ENCODE assay signal across 20 cellular contexts in the genomic region with DNA sequence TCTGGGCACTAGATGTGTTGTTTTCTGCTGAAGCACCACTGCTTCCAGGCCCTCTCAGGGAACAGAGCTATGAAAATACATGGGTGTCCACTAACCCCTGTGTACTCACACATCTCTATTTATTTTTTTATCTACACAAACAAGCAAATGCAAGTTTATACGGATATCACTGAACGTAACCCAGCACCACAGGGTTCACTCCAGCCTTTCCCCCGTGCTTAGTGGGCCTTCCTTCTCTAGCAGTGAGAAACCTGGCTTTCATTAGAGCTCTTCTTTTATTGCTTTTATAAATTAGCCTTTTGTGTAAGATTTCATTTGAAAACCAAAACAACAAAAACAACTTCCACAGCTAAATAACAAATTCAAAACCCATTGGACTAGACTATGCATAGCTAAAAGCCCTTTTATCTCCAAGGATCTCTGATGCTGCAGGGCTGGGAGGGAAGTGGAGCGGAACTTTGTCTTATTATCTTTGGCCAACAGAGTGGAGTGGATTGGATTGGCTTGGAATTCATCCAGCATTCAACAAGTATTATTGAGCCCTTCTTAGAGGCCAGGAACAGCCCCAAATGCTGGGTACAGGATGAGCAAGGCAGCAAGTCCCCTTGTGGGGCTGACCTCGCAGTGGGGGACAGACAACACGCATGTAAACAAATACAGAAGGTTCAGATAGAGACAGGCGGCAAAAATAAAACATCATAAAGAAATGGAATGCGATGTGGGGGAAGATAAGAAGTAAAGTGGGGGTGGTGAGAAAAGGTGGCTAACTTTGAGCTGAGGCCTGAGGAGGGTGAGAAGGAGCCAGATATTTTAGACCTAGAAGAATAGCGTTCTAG.
DNase-seq lines count a peak whose midpoint lies in the region; TF ChIP-seq lines count a peak whose summit lies in the region.
"Had no signal": no experiment of that assay in that cellular context is flagged by ENCODE, and none has a peak within 500 bp of the region (broad histone marks: within the 10 kb centered on the region; RNA-seq: fewer than 3 reads in every experiment).

No MANE protein-coding gene starts in this region.

- H3K9me3 Mint-ChIP-seq in brain: peaks cover 12 to 22% (median 18%) of the 10 kb centered on the region in 5 experiments
- H3K9me3 Mint-ChIP-seq: activated CD4-positive, alpha-beta memory T cell treated with anti-CD3 and anti-CD28 coated beads, Interleukin-2, amount 10 ng/mL, durations not matched to agents 7 days and 5 days had no signal

- peaks cover 8% of the 10 kb centered on the region for H3K9me3 ChIP-seq in A673 (ENCODE audit: low read depth, low read length, poor library complexity, severe bottlenecking)
- H3K9me3 ChIP-seq: colonic mucosa had no signal

- peaks cover 6% of the 10 kb centered on the region for H3K27me3 Mint-ChIP-seq in brain

- H3K4me1 ChIP-seq in A673 (ENCODE audit: insufficient read depth, low read length, poor library complexity, severe bottlenecking): peaks cover 33% of the 10 kb centered on the region
- H3K4me1 ChIP-seq: colonic mucosa had no signal

- peak overlapping the region in 1 of 5 experiments; percentile 13 for H3K4me3 Mint-ChIP-seq in brain
- H3K4me3 Mint-ChIP-seq: activated CD4-positive, alpha-beta memory T cell treated with anti-CD3 and anti-CD28 coated beads, Interleukin-2, amount 10 ng/mL, durations not matched to agents 7 days and 5 days; activated naive CD8-positive, alpha-beta T cell treated with anti-CD3 and anti-CD28 coated beads, Interleukin-2, amount 50 U/mL, for 24 hours; activated T-cell treated with anti-CD3 and anti-CD28 coated beads, Interleukin-2, amount 50 U/mL, for 72 hours; CD8-positive, alpha-beta memory T cell had no signal

- TF ChIP-seq CTCF in A673 (conservative IDR thresholded peaks at IDR 0.05; ENCODE audit: low read depth, low read length) (no peak), brain (conservative IDR thresholded peaks at IDR 0.05) (no peak)

- no peak overlapping the region for H3K27ac ChIP-seq in A673 (ENCODE audit: low read depth, low read length, poor library complexity, severe bottlenecking)
- H3K27ac ChIP-seq: colonic mucosa, spleen had no signal

- H3K36me3 ChIP-seq in A673 (ENCODE audit: insufficient read depth, low read length, poor library complexity, severe bottlenecking): no peaks in the 10 kb centered on the region
- H3K36me3 ChIP-seq: colonic mucosa, spleen had no signal

- H3K4me3 ChIP-seq in A673 (ENCODE audit: low read depth, low read length, poor library complexity, severe bottlenecking): no peak overlapping the region
- H3K4me3 ChIP-seq: colonic mucosa, GM12878, spleen had no signal

- H3K27ac Mint-ChIP-seq in brain: peak overlapping the region; percentile 6 to 72 (median 15)
- H3K27ac Mint-ChIP-seq: activated CD4-positive, alpha-beta memory T cell treated with anti-CD3 and anti-CD28 coated beads, Interleukin-2, amount 10 ng/mL, durations not matched to agents 7 days and 5 days; activated naive CD8-positive, alpha-beta T cell treated with anti-CD3 and anti-CD28 coated beads, Interleukin-2, amount 50 U/mL, for 24 hours; activated T-cell treated with anti-CD3 and anti-CD28 coated beads, Interleukin-2, amount 50 U/mL, for 72 hours; CD8-positive, alpha-beta memory T cell had no signal

- POLR2A ChIA-PET in A673 (lab: Charles Lee; ENCODE audit: low non-redundant PET): interaction anchor here (0.6 to 0.7 kb wide), 2 partner anchors 12 to 63 kb away, joined by 3 read pairs; no protein-coding TSS in a partner anchor

- H3K36me3 Mint-ChIP-seq in brain: peaks cover 4% of the 10 kb centered on the region
- H3K36me3 Mint-ChIP-seq: CD8-positive, alpha-beta memory T cell had no signal

- BruUV-seq in A673 (replicated peaks; lab: Mats Ljungman, UMichigan): no TSS peak

- DNase-seq in A673 (ENCODE audit: low spot score): peak; percentile 85
- peak; percentile 58 to 63 for DNase-seq in NCI-H187 (lab: John Stamatoyannopoulos, UW)
- DNase-seq in lung microvascular endothelial cell (ENCODE audit: low read depth in 2 of 2): peak; percentile 50 to 78
- DNase-seq in T-helper 2 cell: no peak
- no peak for DNase-seq in activated naive CD4-positive, alpha-beta T cell (lab: John Stamatoyannopoulos, UW)
- DNase-seq in NAMALWA (ENCODE audit: low spot score): no peak
- no peak for DNase-seq in effector CD4-positive, alpha-beta T cell
- DNase-seq: ACHN; activated CD4-positive, alpha-beta memory T cell treated with anti-CD3 and anti-CD28 coated beads, Interleukin-2, amount 10 ng/mL, durations not matched to agents 7 days and 5 days; activated naive CD8-positive, alpha-beta T cell treated with anti-CD3 and anti-CD28 coated beads, Interleukin-2, amount 50 U/mL, for 24 hours; activated T-cell treated with anti-CD3 and anti-CD28 coated beads, Interleukin-2, amount 50 U/mL, for 72 hours; CD8-positive, alpha-beta memory T cell; colonic mucosa; glutamatergic neuron; MM.1S; NCI-H2227 treated with DMSO at 0.1 percent for 48 hours; spleen; stimulated activated naive CD8-positive, alpha-beta T cell treated with anti-CD3 and anti-CD28 coated beads, Interleukin-15, Interleukin-2, amounts not matched to agents 100 U/mL and 50 U/mL, for 24 hours had no signal

- peaks cover 18% of the 10 kb centered on the region for H3K4me1 Mint-ChIP-seq in brain
- H3K4me1 Mint-ChIP-seq: activated CD4-positive, alpha-beta memory T cell treated with anti-CD3 and anti-CD28 coated beads, Interleukin-2, amount 10 ng/mL, durations not matched to agents 7 days and 5 days; activated naive CD8-positive, alpha-beta T cell treated with anti-CD3 and anti-CD28 coated beads, Interleukin-2, amount 50 U/mL, for 24 hours; CD8-positive, alpha-beta memory T cell had no signal

- no peaks in the 10 kb centered on the region for H3K27me3 ChIP-seq in A673 (replicated peaks; ENCODE audit: insufficient read depth, low read depth, low read length, poor library complexity)
- H3K27me3 ChIP-seq: colonic mucosa had no signal

- intact Hi-C loops in A673 (cut with micrococcal nuclease; ENCODE audit: unreplicated experiment): no loop called here

- CTCF ChIA-PET in A673 (lab: Charles Lee): no interaction called here

Comparison
In these comparisons a context has a peak if more than half of its experiments do, and no peak if none do; other contexts are left out.
1. DNase-seq: peak in A673 (single experiment), NCI-H187 (2 of 2) and lung microvascular endothelial cell (2 of 2); none in T-helper 2 cell (0 of 5), activated naive CD4-positive, alpha-beta T cell (0 of 4), NAMALWA (single experiment) and effector CD4-positive, alpha-beta T cell (single experiment).